In the genomic region with DNA sequence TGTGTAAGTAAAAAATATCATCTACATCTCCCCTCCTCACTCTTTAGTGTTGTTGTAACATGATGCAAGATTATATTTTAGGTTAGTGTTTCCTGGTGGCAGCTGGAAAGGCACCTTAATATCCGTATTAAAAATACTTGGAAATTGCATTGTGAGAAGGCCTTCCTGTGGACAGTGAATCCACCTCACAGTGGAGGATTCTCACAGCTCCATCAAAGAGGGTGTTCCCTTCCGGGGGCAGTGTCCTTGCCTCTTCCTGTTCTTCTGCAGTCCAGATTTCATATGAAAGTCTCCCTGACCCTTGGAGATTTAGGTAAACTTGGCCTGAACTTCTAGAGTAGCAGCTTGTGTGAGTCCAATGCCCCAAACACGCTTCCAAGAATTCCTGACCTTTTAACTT, we compare ENCODE assay signal across 4 cellular contexts.
"Had no signal": no experiment of that assay in that cellular context is flagged by ENCODE, and none has a peak within 500 bp of the region (broad histone marks: within the 10 kb centered on the region; RNA-seq: fewer than 3 reads in every experiment).

No MANE protein-coding gene starts in this region.

- DNase-seq: IMR-90 had no signal

- H3K4me3 ChIP-seq: K562 had no signal

- ATAC-seq: HepG2, K562 had no signal

- H3K27ac ChIP-seq: HL-60 had no signal
